Comparison of ENCODE assay signal across 12 cellular contexts in genomic region chr10:86648706-86649426, GRCh38. TPM values are rescaled to one million over a fixed set of nuclear protein-coding genes. Genes with fewer than 3 reads are reported as not detected.
DNase-seq lines count a peak whose midpoint lies in the region; ATAC-seq, FAIRE-seq and TF ChIP-seq lines count a peak whose summit lies in the region.
"Had no signal": no experiment of that assay in that cellular context is flagged by ENCODE, and none has a peak within 500 bp of the region (broad histone marks: within the 10 kb centered on the region; RNA-seq: fewer than 3 reads in every experiment).

No MANE protein-coding gene starts in this region.

- no peaks in the 10 kb centered on the region for H3K9me3 Mint-ChIP-seq in type B pancreatic cell
- H3K9me3 Mint-ChIP-seq: activated naive CD4-positive, alpha-beta T cell treated with anti-CD3 and anti-CD28 coated beads, Interleukin-2, amount 50 U/mL, for 72 hours had no signal

- H3K4me1 Mint-ChIP-seq in type B pancreatic cell (ENCODE audit: unreplicated experiment) = peaks cover 42% of the 10 kb centered on the region

- no peak overlapping the region for H3K4me3 ChIP-seq in adrenal gland
- H3K4me3 ChIP-seq in kidney (ENCODE audit: low read length in 2 of 2) = no peak overlapping the region
- H3K4me3 ChIP-seq: BLaER1 treated with 17β-estradiol and CSF1 and Interleukin-3, amounts not matched to agents 10 nM and 100 nM; HAP-1 had no signal

- no peak overlapping the region for H3K27ac Mint-ChIP-seq in type B pancreatic cell
- H3K27ac Mint-ChIP-seq: activated naive CD4-positive, alpha-beta T cell treated with anti-CD3 and anti-CD28 coated beads, Interleukin-2, amount 50 U/mL, for 72 hours had no signal

- WGBS in adrenal gland, 4 donors = 41 to 72% (median 54%) methylated on average over 6 to 9 of the region's 9 CpGs

- peaks cover 8 to 23% of the 10 kb centered on the region in 2 donors for H3K4me1 ChIP-seq in adrenal gland (replicated peaks in 1 of 2)
- H3K4me1 ChIP-seq in kidney (ENCODE audit: control insufficient read depth in 1 of 2, insufficient read depth in 1 of 2, low read depth in 1 of 2, low read length in 2 of 2) = peaks cover 0 to 5% of the 10 kb centered on the region in 2 donors

- no peak overlapping the region for H3K4me3 Mint-ChIP-seq in type B pancreatic cell

- H3K27me3 ChIP-seq in adrenal gland = no peaks in the 10 kb centered on the region
- H3K27me3 ChIP-seq: BLaER1 treated with 17β-estradiol and CSF1 and Interleukin-3, amounts not matched to agents 10 nM and 100 nM had no signal

- no peak overlapping the region for H3K9ac ChIP-seq in kidney (ENCODE audit: low read length in 2 of 2)
- H3K9ac ChIP-seq: BLaER1 treated with 17β-estradiol and CSF1 and Interleukin-3, amounts not matched to agents 10 nM and 100 nM had no signal

- TF ChIP-seq POLR2A in adrenal gland (IDR thresholded peaks at IDR 0.05) = no peak

- TF ChIP-seq CTCF in adrenal gland (IDR thresholded peaks at IDR 0.05) (no peak), type B pancreatic cell (conservative IDR thresholded peaks at IDR 0.05) (no peak), kidney (IDR thresholded peaks at IDR 0.05; ENCODE audit: borderline replicate concordance, extremely low read depth, insufficient read depth) (no peak)

- intact Hi-C loops in adrenal gland (cut with DNase I) (no loop called here), kidney (cut with DNase I) (no loop called here)

- no peak overlapping the region for H3K27ac ChIP-seq in adrenal gland
- H3K27ac ChIP-seq in kidney (ENCODE audit: low read depth in 2 of 2, low read length in 2 of 2) = no peak overlapping the region
- H3K27ac ChIP-seq: BLaER1 treated with 17β-estradiol and CSF1 and Interleukin-3, amounts not matched to agents 10 nM and 100 nM had no signal

- peaks cover 3% of the 10 kb centered on the region for H3K27me3 Mint-ChIP-seq in type B pancreatic cell

- no peaks in the 10 kb centered on the region for H3K36me3 ChIP-seq in adrenal gland (replicated peaks in 1 of 2)
- H3K36me3 ChIP-seq in kidney (ENCODE audit: control insufficient read depth in 1 of 2, insufficient read depth in 2 of 2, low read length in 2 of 2) = no peaks in the 10 kb centered on the region
- H3K36me3 ChIP-seq: BLaER1 treated with 17β-estradiol and CSF1 and Interleukin-3, amounts not matched to agents 10 nM and 100 nM; HAP-1 had no signal

- ATAC-seq in GM21528 (IDR thresholded peaks at IDR 0.05; ENCODE audit: low FRiP score, unreplicated experiment) = no peak
- ATAC-seq: activated naive CD4-positive, alpha-beta T cell treated with anti-CD3 and anti-CD28 coated beads, Interleukin-2, amount 50 U/mL, for 72 hours had no signal

- FAIRE-seq in kidney (lab: Jason Lieb, UNC) = no peak
- FAIRE-seq: islet of Langerhans had no signal

- H3K9me3 ChIP-seq in adrenal gland (replicated peaks in 1 of 3) (no peaks in the 10 kb centered on the region), kidney (ENCODE audit: control insufficient read depth in 1 of 2, low read length in 2 of 2) (no peaks in the 10 kb centered on the region)
- H3K9me3 ChIP-seq: BLaER1 treated with 17β-estradiol and CSF1 and Interleukin-3, amounts not matched to agents 10 nM and 100 nM; HAP-1 had no signal

- no peaks in the 10 kb centered on the region for H3K36me3 Mint-ChIP-seq in type B pancreatic cell
- H3K36me3 Mint-ChIP-seq: activated naive CD4-positive, alpha-beta T cell treated with anti-CD3 and anti-CD28 coated beads, Interleukin-2, amount 50 U/mL, for 72 hours had no signal

- peak; percentile 15 for DNase-seq in NCI-H82 (lab: John Stamatoyannopoulos, UW)
- no peak for DNase-seq in NCI-H82 treated with DMSO at 0.1 percent for 48 hours (lab: John Stamatoyannopoulos, UW; ENCODE audit: unreplicated experiment)
- peak; percentile 43 to 82 (median 71) for DNase-seq in adrenal gland
- peak; percentile 69 for DNase-seq in iPS-NIHi11 (ENCODE audit: low spot score)
- peak; percentile 64 for DNase-seq in type B pancreatic cell (ENCODE audit: extremely low spot score, unreplicated experiment)
- DNase-seq in stimulated activated CD4-positive, alpha-beta T cell treated with anti-CD3 and anti-CD28 coated beads, Interleukin-4, amount 100 ng/mL, for 4 hours = no peak
- no peak for DNase-seq in kidney

RNA-seq across cellular contexts. Expression of gene OPN4, which starts 5.5 kb away (rescaled TPM):
- total RNA-seq in adrenal gland (under 1 TPM in 2 of 8 donors, not detected in 6; 0.28 to 0.45 TPM), type B pancreatic cell (ENCODE audit: low replicate concordance) (not detected in 2 replicates), kidney (not detected)
- polyA plus RNA-seq in adrenal gland (under 1 TPM in 2 of 3 donors, not detected in 1; 0.29 to 0.30 TPM), kidney (ENCODE audit: insufficient read depth, low read depth, low replicate concordance) (not detected)
- total RNA-seq: activated naive CD4-positive, alpha-beta T cell treated with anti-CD3 and anti-CD28 coated beads, Interleukin-2, amount 50 U/mL, for 72 hours had no signal

RNA-seq across cellular contexts. Expression of gene LDB3, which starts 19.4 kb away (rescaled TPM):
- under 1 TPM; 0.14 to 0.57 (median 0.26) TPM for total RNA-seq in adrenal gland
- 1 to 10 TPM in 2 of 3 donors, under 1 TPM in 1; 0.40 to 2.7 (median 1.9) TPM for polyA plus RNA-seq in adrenal gland
- total RNA-seq in type B pancreatic cell (ENCODE audit: low replicate concordance) = 0.14 and 0.85 TPM in 2 replicates
- 7.7 TPM for total RNA-seq in kidney
- 3.3 TPM for polyA plus RNA-seq in kidney (ENCODE audit: insufficient read depth, low read depth, low replicate concordance)

Comparison
In these comparisons a context has a peak if more than half of its experiments do, and no peak if none do; other contexts are left out.
1. DNase-seq: peak in NCI-H82 (single experiment), adrenal gland (7 of 7), iPS-NIHi11 (single experiment) and type B pancreatic cell (single experiment); none in NCI-H82 treated with DMSO at 0.1 percent for 48 hours (single experiment), stimulated activated CD4-positive, alpha-beta T cell treated with anti-CD3 and anti-CD28 coated beads, Interleukin-4, amount 100 ng/mL, for 4 hours (0 of 2) and kidney (single experiment).